In genomic region chr2:197499594-197500502, GRCh38 we compare ENCODE assay signal across 1 cellular context.
A peak's percentile ranks its signal among the peaks of the same experiment; 100 is the strongest.
TF ChIP-seq lines count a peak whose summit lies in the region.

TSS of gene HSPD1 (minus strand) at chr2:197499840. CDS start at chr2:197498848, 992 bp downstream.
TSS of gene HSPE1 (plus strand) at chr2:197500379. CDS start at chr2:197500437, 58 bp downstream.

TF ChIP-seq in K562, 482 proteins besides CTCF, POLR2A, EP300 and RAD21 (continued from another document and continues in another):
- TF ChIP-seq ZMIZ1 (IDR thresholded peaks at IDR 0.05; ENCODE audit: low read depth in 2 of 2, low read length in 2 of 2) (peak in 1 of 2 experiments; percentile 65; a peak in 1 of 4 replicates), THRB (CRISPR knock-in tag; conservative IDR thresholded peaks at IDR 0.05) (no peak), RNF219 (CRISPR knock-in tag; IDR thresholded peaks at IDR 0.05) (no peak), ELK3 (CRISPR knock-in tag; IDR thresholded peaks at IDR 0.05) (no peak), ZKSCAN3 (CRISPR knock-in tag; IDR thresholded peaks at IDR 0.05) (no peak), FOSL1 (tag; conservative IDR thresholded peaks at IDR 0.05) (peak; percentile 37; the same call in 1 of the 2 replicates), NFE2 (IDR thresholded peaks at IDR 0.05; ENCODE audit: low read depth) (0 out of 2 replicates have a peak, but pooled peaks have one; percentile 4), MTA2 (IDR thresholded peaks at IDR 0.05; ENCODE audit: low read depth) (no peak), NRF1 (conservative IDR thresholded peaks at IDR 0.05 in 1 of 2, IDR thresholded peaks at IDR 0.05 in 1 of 2) (peak; percentile 95), PRPF4 (IDR thresholded peaks at IDR 0.05; ENCODE audit: insufficient read depth, low read depth, low read length, poor library complexity, severe bottlenecking) (peak; percentile 84), ZBTB2 (IDR thresholded peaks at IDR 0.05) (peak; percentile 50; the same call in 1 of the 2 replicates), RCOR1 (IDR thresholded peaks at IDR 0.05; ENCODE audit: borderline replicate concordance in 1 of 2, low read depth in 2 of 2, low read length in 2 of 2) (no peak), SETDB1 (IDR thresholded peaks at IDR 0.05; ENCODE audit: low read length) (no peak), LARP7 (IDR thresholded peaks at IDR 0.05) (no peak), ESRRB (CRISPR knock-in tag; IDR thresholded peaks at IDR 0.05; ENCODE audit: borderline replicate concordance) (no peak), KHSRP (IDR thresholded peaks at IDR 0.05) (0 out of 2 replicates have a peak, but pooled peaks have one; percentile 35), TBL1XR1 (IDR thresholded peaks at IDR 0.05; ENCODE audit: low read length in 2 of 2) (0 out of 4 replicates have a peak, but pooled peaks of 1 of the 2 experiments have one; percentile 7), SIN3B (IDR thresholded peaks at IDR 0.05; ENCODE audit: low read depth) (peak; percentile 43; the same call in 1 of the 2 replicates), GTF2B (IDR thresholded peaks at IDR 0.05; ENCODE audit: extremely low read depth, insufficient read length) (no peak), ZNF707 (CRISPR knock-in tag; conservative IDR thresholded peaks at IDR 0.05) (no peak), HCFC1 (IDR thresholded peaks at IDR 0.05; ENCODE audit: low read depth, low read length) (peak; percentile 81), ARID4B (CRISPR knock-in tag; IDR thresholded peaks at IDR 0.05) (peak; percentile 97), PTRF (tag; IDR thresholded peaks at IDR 0.05) (no peak), MTA3 (IDR thresholded peaks at IDR 0.05; ENCODE audit: borderline replicate concordance) (0 out of 2 replicates have a peak, but pooled peaks have one; percentile 16), ELF1 (tag; IDR thresholded peaks at IDR 0.05) (peak; percentile 88), SPI1 (IDR thresholded peaks at IDR 0.05; ENCODE audit: borderline replicate concordance, low read depth, low read length) (peak; percentile 72), CREB3L1 (IDR thresholded peaks at IDR 0.05; ENCODE audit: borderline replicate concordance, low read depth) (peak; percentile 96), ESRRA (IDR thresholded peaks at IDR 0.05; ENCODE audit: borderline replicate concordance, low read depth) (peak; percentile 92), HDGF (IDR thresholded peaks at IDR 0.05) (no peak), NCOR1 (IDR thresholded peaks at IDR 0.05) (peak; percentile 86), ZNF431 (CRISPR knock-in tag; IDR thresholded peaks at IDR 0.05) (0 out of 2 replicates have a peak, but pooled peaks have one; percentile 34), THAP7 (CRISPR knock-in tag; IDR thresholded peaks at IDR 0.05) (no peak), ZNF224 (CRISPR knock-in tag; IDR thresholded peaks at IDR 0.05) (0 out of 2 replicates have a peak, but pooled peaks have one; percentile 45), RFX5 (IDR thresholded peaks at IDR 0.05; ENCODE audit: low read depth, low read length) (no peak), U2AF1 (optimal IDR thresholded peaks at IDR 0.05; ENCODE audit: low read depth, low read length) (peak; percentile 92), HMGN3 (IDR thresholded peaks at IDR 0.05; ENCODE audit: borderline replicate concordance, extremely low read depth, insufficient read length, low read depth, low read length) (peak; percentile 97), ZNF212 (CRISPR knock-in tag; IDR thresholded peaks at IDR 0.05) (no peak), SMAD4 (CRISPR knock-in tag; conservative IDR thresholded peaks at IDR 0.05) (peak; percentile 73), NKRF (IDR thresholded peaks at IDR 0.05; ENCODE audit: borderline replicate concordance) (peak; percentile 69; the same call in 1 of the 2 replicates), ZNF785 (CRISPR knock-in tag; IDR thresholded peaks at IDR 0.05) (no peak), E2F3 (CRISPR knock-in tag; IDR thresholded peaks at IDR 0.05) (peak; percentile 79), NCOA6 (IDR thresholded peaks at IDR 0.05) (peak; percentile 43; the same call in 1 of the 2 replicates), SP1 (CRISPR knock-in tag; IDR thresholded peaks at IDR 0.05) (peak; percentile 100), XRCC5 (IDR thresholded peaks at IDR 0.05; ENCODE audit: low read depth, low read length) (peak; percentile 76; the same call in 1 of the 2 replicates)
